20 cellular contexts compared by ENCODE assay signal in the genomic region with DNA sequence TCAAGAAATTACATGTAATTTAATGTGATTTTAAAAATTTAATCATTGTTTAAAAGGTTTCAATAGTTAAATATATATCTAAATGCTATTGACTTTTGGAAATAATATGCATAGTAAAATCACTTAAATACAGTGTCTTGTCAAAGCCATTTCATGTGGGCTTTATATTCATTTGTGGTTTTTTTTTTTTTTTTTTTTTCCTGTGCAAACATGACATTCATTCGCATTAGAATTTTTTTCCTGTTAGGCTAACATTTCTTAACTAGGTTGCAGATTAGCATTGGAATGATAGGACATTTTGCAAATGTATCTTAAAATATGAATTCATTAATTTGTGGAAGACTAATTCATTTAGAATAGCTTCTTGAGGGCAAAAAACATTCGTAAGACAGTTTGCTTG.
"Had no signal": no experiment of that assay in that cellular context is flagged by ENCODE, and none has a peak within 500 bp of the region (broad histone marks: within the 10 kb centered on the region; RNA-seq: fewer than 3 reads in every experiment).

No MANE protein-coding gene starts in this region.

- ATAC-seq: gastroesophageal sphincter; left colon; psoas muscle; right lobe of liver; stimulated activated naive B cell treated with anti-CD40 and anti-IgM and Interleukin-4, amounts not matched to agents 10 μg/mL and 1 μg/mL and 100 μg/mL, for 72 hours; stimulated activated naive CD8-positive, alpha-beta T cell treated with anti-CD3 and anti-CD28 coated beads, Interleukin-15, amount 100 ng/mL, for 72 hours had no signal

- H3K36me3 ChIP-seq: esophagus muscularis mucosa, gastroesophageal sphincter, right lobe of liver, spleen had no signal

- H3K4me1 ChIP-seq: psoas muscle, right lobe of liver, spleen had no signal

- FAIRE-seq: endometrium had no signal

- DNase-seq: cortex of kidney; effector memory CD4-positive, alpha-beta T cell; glutamatergic neuron; immature natural killer cell; left colon; mesendoderm; naive B cell; psoas muscle; retina; right lobe of liver; spleen; stimulated activated CD4-positive, alpha-beta T cell treated with anti-CD3 and anti-CD28 coated beads, Interleukin-15, amount 100 ng/mL, for 24 hours; stimulated activated CD4-positive, alpha-beta T cell treated with anti-CD3 and anti-CD28 coated beads, Interleukin-1b, Interleukin-23, amount 100 ng/mL, for 48 hours; stimulated activated CD4-positive, alpha-beta T cell treated with anti-CD3 and anti-CD28 coated beads, Interleukin-4, amount 100 ng/mL, for 24 hours; stimulated activated naive B cell treated with anti-CD40 and anti-IgM and Interleukin-4, amounts not matched to agents 10 μg/mL and 1 μg/mL and 100 μg/mL, for 72 hours; stimulated activated naive CD8-positive, alpha-beta T cell treated with anti-CD3 and anti-CD28 coated beads, Interleukin-15, amount 100 ng/mL, for 72 hours; trophoblast cell had no signal

- H3K9me3 ChIP-seq: esophagus muscularis mucosa, gastroesophageal sphincter, psoas muscle, right lobe of liver, spleen had no signal

- H3K27ac ChIP-seq: esophagus muscularis mucosa, gastroesophageal sphincter, psoas muscle, right lobe of liver, spleen had no signal

- H3K4me3 ChIP-seq: esophagus muscularis mucosa, gastroesophageal sphincter, psoas muscle, right lobe of liver, spleen had no signal
